9 cellular contexts compared by ENCODE assay signal in genomic region chr2:76544901-76545300, GRCh38.
"Had no signal": no experiment of that assay in that cellular context is flagged by ENCODE, and none has a peak within 500 bp of the region (broad histone marks: within the 10 kb centered on the region; RNA-seq: fewer than 3 reads in every experiment).

No MANE protein-coding gene starts in this region.

- ATAC-seq: HCT116, K562 had no signal

- H3K4me3 ChIP-seq: GM23248, HAP-1, K562 had no signal

- H3K4me1 ChIP-seq: HAP-1 had no signal

- H3K36me3 ChIP-seq: HAP-1 had no signal

- H3K9me3 ChIP-seq: HAP-1 had no signal

- DNase-seq: GM23248, H7, HFFc6, IMR-90 had no signal

- H3K9ac ChIP-seq: GM23248, KMS-11 had no signal

- H3K27ac ChIP-seq: GM23248, HL-60, KMS-11 had no signal
